13 cellular contexts compared by ENCODE assay signal in the genomic region with DNA sequence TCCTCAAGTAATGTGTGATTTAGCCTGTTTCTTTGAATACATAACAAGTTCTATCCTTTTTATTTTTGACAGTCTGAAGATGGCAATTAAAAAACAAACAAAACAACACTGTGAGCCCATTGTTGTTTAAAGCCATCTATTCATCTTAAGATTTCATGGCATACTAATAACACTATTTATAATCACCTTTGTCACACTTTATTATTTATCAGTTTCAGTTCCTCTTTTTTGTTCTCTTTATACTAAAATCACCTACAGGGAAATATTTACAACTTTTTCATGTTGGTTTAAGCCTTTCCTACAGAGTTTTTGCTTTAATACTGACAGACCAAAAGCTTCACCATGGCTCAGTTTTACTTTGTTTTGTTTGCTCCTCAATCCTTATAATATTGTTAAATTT.
DNase-seq lines count a peak whose midpoint lies in the region; ATAC-seq and TF ChIP-seq lines count a peak whose summit lies in the region.
"Had no signal": no experiment of that assay in that cellular context is flagged by ENCODE, and none has a peak within 500 bp of the region (broad histone marks: within the 10 kb centered on the region; RNA-seq: fewer than 3 reads in every experiment).

No MANE protein-coding gene starts in this region.

- no peak for TF ChIP-seq POLR2A in body of pancreas (IDR thresholded peaks at IDR 0.05)

- H3K9me3 ChIP-seq in body of pancreas = no peaks in the 10 kb centered on the region
- H3K9me3 ChIP-seq: tibial nerve had no signal

- H3K4me3 ChIP-seq in body of pancreas = no peak overlapping the region
- H3K4me3 ChIP-seq: tibial nerve had no signal

- intact Hi-C loops in cardiac septum (cut with DNase I) = no loop called here
- intact Hi-C loops in body of pancreas (cut with DNase I) = no loop called here

- H3K27me3 ChIP-seq in body of pancreas = no peaks in the 10 kb centered on the region
- H3K27me3 ChIP-seq: tibial nerve had no signal

- ATAC-seq in GM18511 (IDR thresholded peaks at IDR 0.05; ENCODE audit: unreplicated experiment) (peak; percentile 98), HG02884 (IDR thresholded peaks at IDR 0.05; ENCODE audit: unreplicated experiment) (peak; percentile 95), HG03460 (IDR thresholded peaks at IDR 0.05; ENCODE audit: unreplicated experiment) (peak; percentile 80), body of pancreas (no peak)
- ATAC-seq: natural killer cell treated with Interleukin-12 subunit alpha and Interleukin-12 subunit beta and Interleukin-15 and Interleukin-18, amount 100 ng/mL, for 72 hours had no signal

- no peak overlapping the region for H3K27ac ChIP-seq in body of pancreas
- H3K27ac ChIP-seq: tibial nerve had no signal

- H3K36me3 ChIP-seq in body of pancreas (replicated peaks in 1 of 2; ENCODE audit: insufficient read depth in 1 of 2, low read depth in 2 of 2) = no peaks in the 10 kb centered on the region
- H3K36me3 ChIP-seq: tibial nerve had no signal

- TF ChIP-seq CTCF in GM20000 (IDR thresholded peaks at IDR 0.05; ENCODE audit: extremely low read depth, missing control alignments) = no peak
- TF ChIP-seq CTCF in body of pancreas (IDR thresholded peaks at IDR 0.05) = no peak

- DNase-seq in GM20000 (ENCODE audit: low spot score) (peak; percentile 27), pons (ENCODE audit: low spot score) (no peak), A172 (ENCODE audit: low spot score) (no peak), cardiac septum (ENCODE audit: low spot score) (no peak), body of pancreas (no peak)
- DNase-seq: AML-193; effector memory CD4-positive, alpha-beta T cell; EL had no signal

- no peaks in the 10 kb centered on the region for H3K4me1 ChIP-seq in body of pancreas
- H3K4me1 ChIP-seq: tibial nerve had no signal
